Comparison of ENCODE assay signal across 30 cellular contexts in genomic region chr6:52731719-52732118, GRCh38. TPM values are rescaled to one million over a fixed set of nuclear protein-coding genes. Genes with fewer than 3 reads are reported as not detected.
DNase-seq lines count a peak whose midpoint lies in the region; ATAC-seq, FAIRE-seq and TF ChIP-seq lines count a peak whose summit lies in the region.
"Had no signal": no experiment of that assay in that cellular context is flagged by ENCODE, and none has a peak within 500 bp of the region (broad histone marks: within the 10 kb centered on the region; RNA-seq: fewer than 3 reads in every experiment).

No MANE protein-coding gene starts in this region.

- WGBS in H9 (ENCODE audit: extremely low coverage, insufficient read length, low lambda C conversion rate), result no CpG with 5 or more reads among the region's 6 CpGs

- H3K4me1 Mint-ChIP-seq in H9 (peaks cover 46 to 50% of the 10 kb centered on the region in 2 experiments), neural progenitor cell (peaks cover 18% of the 10 kb centered on the region)
- H3K4me1 Mint-ChIP-seq: activated CD4-positive, alpha-beta T cell treated with anti-CD3 and anti-CD28 coated beads, Interleukin-2, amount 10 ng/mL, durations not matched to agents 7 days and 5 days had no signal

- no peak overlapping the region for H2BK15ac ChIP-seq in H9 (ENCODE audit: low read depth, low read length)

- H4K91ac ChIP-seq in H9 (ENCODE audit: insufficient read length, low read depth, low read length), result no peak overlapping the region

- no peak overlapping the region for H3K4me2 ChIP-seq in H9 (ENCODE audit: insufficient read depth, insufficient read length, low read length)
- H3K4me2 ChIP-seq in neural progenitor cell, result peak overlapping the region; percentile 58

- H2BK20ac ChIP-seq in H9 (ENCODE audit: low read depth, low read length, poor library complexity, severe bottlenecking), result no peak overlapping the region

- no peak for FAIRE-seq in bronchial epithelial cell (lab: Jason Lieb, UNC)
- FAIRE-seq: colon had no signal

- no peaks in the 10 kb centered on the region for H3K79me1 ChIP-seq in H9 (ENCODE audit: insufficient read depth, low read depth, low read length, poor library complexity, severe bottlenecking)

- H3K27ac ChIP-seq in H9 (ENCODE audit: insufficient read length, low read depth, low read length) (no peak overlapping the region), neural progenitor cell (no peak overlapping the region)
- H3K27ac ChIP-seq: C4-2B, foreskin keratinocyte, GM23248, heart right ventricle, Peyer's patch, suprapubic skin, upper lobe of right lung, WERI-Rb-1 had no signal

- H3K4me3 ChIP-seq in bronchial epithelial cell (ENCODE audit: low read depth, low read length) (no peak overlapping the region), neural progenitor cell (no peak overlapping the region)
- H3K4me3 ChIP-seq: GM23248, heart right ventricle, Peyer's patch, suprapubic skin, upper lobe of right lung had no signal

- H3K14ac ChIP-seq in H9 (ENCODE audit: insufficient read depth, low read length), result no peak overlapping the region

- H3K36me3 ChIP-seq in bronchial epithelial cell (ENCODE audit: control insufficient read depth, insufficient read depth, low read length) (no peaks in the 10 kb centered on the region), neural progenitor cell (no peaks in the 10 kb centered on the region)
- H3K36me3 ChIP-seq: heart right ventricle, Peyer's patch, suprapubic skin, upper lobe of right lung, WERI-Rb-1 had no signal

- no peak overlapping the region for H4K5ac ChIP-seq in H9 (ENCODE audit: insufficient read length, low read depth, low read length)

- H2BK120ac ChIP-seq in H9 (ENCODE audit: low read depth, low read length, poor library complexity, severe bottlenecking), result no peak overlapping the region

- H3K18ac ChIP-seq in H9 (ENCODE audit: insufficient read length, low read depth, low read length), result no peak overlapping the region

- H3K9ac ChIP-seq in H9 (ENCODE audit: extremely low read depth, insufficient read length, low read length) (no peak overlapping the region), neural progenitor cell (no peak overlapping the region)
- H3K9ac ChIP-seq: GM23248 had no signal

- H3K36me3 Mint-ChIP-seq in H9 (ENCODE audit: insufficient read depth in 1 of 3, low read depth in 3 of 3) (no peaks in the 10 kb centered on the region; a peak in 3 of 7 replicates), neural progenitor cell (no peaks in the 10 kb centered on the region)
- H3K36me3 Mint-ChIP-seq: brain had no signal

- H3T11ph ChIP-seq in H9 (ENCODE audit: low read length), result no peak overlapping the region

- H2BK5ac ChIP-seq in H9 (ENCODE audit: insufficient read length, low read length), result no peak overlapping the region

- H3F3A ChIP-seq in neural progenitor cell (ENCODE audit: low read depth), result peaks cover 6% of the 10 kb centered on the region

- no peak overlapping the region for H3K56ac ChIP-seq in H9 (ENCODE audit: insufficient read length, low read depth, low read length)

- no peak overlapping the region for H3K23ac ChIP-seq in H9 (ENCODE audit: insufficient read length, low read depth, low read length)

- no peak overlapping the region for H2AK5ac ChIP-seq in H9 (ENCODE audit: insufficient read length, low read length)

- H3K27me3 Mint-ChIP-seq in H9 (ENCODE audit: low read depth) (peaks cover 9% of the 10 kb centered on the region), neural progenitor cell (ENCODE audit: insufficient read depth, low read depth) (peaks cover 4% of the 10 kb centered on the region)
- H3K27me3 Mint-ChIP-seq: activated CD4-positive, alpha-beta T cell treated with anti-CD3 and anti-CD28 coated beads, Interleukin-2, amount 10 ng/mL, durations not matched to agents 7 days and 5 days; progenitor cell of endocrine pancreas had no signal

- H3K79me2 ChIP-seq in H9 (ENCODE audit: insufficient read depth, low read length), result no peaks in the 10 kb centered on the region
- H3K79me2 ChIP-seq in neural progenitor cell (ENCODE audit: low read depth), result no peaks in the 10 kb centered on the region

- H4K8ac ChIP-seq in H9 (replicated peaks; ENCODE audit: insufficient read length, low read depth, low read length), result no peak overlapping the region

- H2BK12ac ChIP-seq in H9 (ENCODE audit: insufficient read length, low read depth, low read length), result no peak overlapping the region

- ATAC-seq in HG03025 (IDR thresholded peaks at IDR 0.05; ENCODE audit: low FRiP score, unreplicated experiment) (no peak), HG03439 (IDR thresholded peaks at IDR 0.05; ENCODE audit: unreplicated experiment) (no peak)
- ATAC-seq: activated T-cell treated with anti-CD3 and anti-CD28 coated beads, Interleukin-2, amount 50 U/mL, for 4 hours; foreskin keratinocyte; heart right ventricle; left colon; sciatic nerve; upper lobe of right lung had no signal

- no peaks in the 10 kb centered on the region for H3K23me2 ChIP-seq in H9 (ENCODE audit: insufficient read length, low read depth, low read length, poor library complexity, severe bottlenecking)

- H3K27me3 ChIP-seq in H9 (ENCODE audit: insufficient read depth, low read length) (no peaks in the 10 kb centered on the region), bronchial epithelial cell (ENCODE audit: control insufficient read depth, insufficient read depth, low read length) (no peaks in the 10 kb centered on the region), neural progenitor cell (no peaks in the 10 kb centered on the region)
- H3K27me3 ChIP-seq: heart right ventricle, Peyer's patch, suprapubic skin, upper lobe of right lung had no signal

- DNase-seq in H9 (peak; percentile 50), NCI-H510A (lab: John Stamatoyannopoulos, UW) (peak; percentile 27), bronchial epithelial cell (ENCODE audit: low read depth) (peak; percentile 53), neural progenitor cell (ENCODE audit: low spot score) (peak; percentile 33)
- DNase-seq in activated CD8-positive, alpha-beta memory T cell treated with anti-CD3 and anti-CD28 coated beads, Interleukin-2, amount 50 U/mL, for 4 hours, result no peak
- DNase-seq: activated CD4-positive, alpha-beta T cell treated with anti-CD3 and anti-CD28 coated beads, Interleukin-2, amount 10 ng/mL, durations not matched to agents 7 days and 5 days; activated T-cell treated with anti-CD3 and anti-CD28 coated beads, Interleukin-2, amount 50 U/mL, for 4 hours; DND-41; effector memory CD4-positive, alpha-beta T cell; foreskin keratinocyte; GM23248; heart right ventricle; left colon; NCI-H1092 treated with DMSO at 0.1 percent for 48 hours; NCI-H2107; Peyer's patch; SIG-M5; stimulated activated naive CD4-positive, alpha-beta T cell; T-helper 9 cell; upper lobe of right lung; WERI-Rb-1 had no signal

- H2AFZ ChIP-seq in H9 (ENCODE audit: low read length), result no peak overlapping the region
- H2AFZ ChIP-seq in neural progenitor cell (replicated peaks), result peak overlapping the region; percentile 68
- H2AFZ ChIP-seq: GM23248 had no signal

- H3K9me3 ChIP-seq in H9 (ENCODE audit: control insufficient read depth, low read depth, low read length) (no peaks in the 10 kb centered on the region), neural progenitor cell (ENCODE audit: low read depth) (no peaks in the 10 kb centered on the region)
- H3K9me3 ChIP-seq: heart right ventricle, Peyer's patch, suprapubic skin, upper lobe of right lung had no signal

- H3K27ac Mint-ChIP-seq in H9 (no peak overlapping the region), neural progenitor cell (peak overlapping the region; percentile 91)
- H3K27ac Mint-ChIP-seq: activated CD4-positive, alpha-beta T cell treated with anti-CD3 and anti-CD28 coated beads, Interleukin-2, amount 10 ng/mL, durations not matched to agents 7 days and 5 days; progenitor cell of endocrine pancreas had no signal

- TF ChIP-seq CTCF in H9 (conservative IDR thresholded peaks at IDR 0.05) (no peak), bronchial epithelial cell (IDR thresholded peaks at IDR 0.05; ENCODE audit: insufficient read depth, low read length, severe bottlenecking) (no peak), neural progenitor cell (IDR thresholded peaks at IDR 0.05) (no peak)

- H3K9me3 Mint-ChIP-seq in H9 (no peaks in the 10 kb centered on the region), neural progenitor cell (peaks cover 4% of the 10 kb centered on the region)
- H3K9me3 Mint-ChIP-seq: activated CD4-positive, alpha-beta T cell treated with anti-CD3 and anti-CD28 coated beads, Interleukin-2, amount 10 ng/mL, durations not matched to agents 7 days and 5 days; activated T-cell treated with anti-CD3 and anti-CD28 coated beads, Interleukin-2, amount 50 U/mL, for 4 hours had no signal

- H3K4me1 ChIP-seq in H9 (ENCODE audit: insufficient read depth, low read length) (peaks cover 2% of the 10 kb centered on the region; the same call in 1 of the 2 replicates), neural progenitor cell (peaks cover 27% of the 10 kb centered on the region)
- H3K4me1 ChIP-seq: foreskin keratinocyte, heart right ventricle, suprapubic skin, upper lobe of right lung had no signal

- no peak overlapping the region for H3K4ac ChIP-seq in H9 (ENCODE audit: low read depth, low read length)

- H3K4me3 Mint-ChIP-seq in H9, result no peak overlapping the region; a peak in 1 of 5 replicates
- peak overlapping the region; percentile 64 for H3K4me3 Mint-ChIP-seq in neural progenitor cell
- H3K4me3 Mint-ChIP-seq: activated CD4-positive, alpha-beta T cell treated with anti-CD3 and anti-CD28 coated beads, Interleukin-2, amount 10 ng/mL, durations not matched to agents 7 days and 5 days; activated T-cell treated with anti-CD3 and anti-CD28 coated beads, Interleukin-2, amount 50 U/mL, for 4 hours had no signal

- H4K20me1 ChIP-seq in H9 (ENCODE audit: control insufficient read depth, insufficient read depth, insufficient read length) (no peaks in the 10 kb centered on the region), neural progenitor cell (ENCODE audit: low read depth) (no peaks in the 10 kb centered on the region)

RNA-seq across cellular contexts. Expression of gene GSTA2, which starts 31.6 kb away (rescaled TPM):
- total RNA-seq in H9 (2021) (not detected in 2 replicates), bronchial epithelial cell (not detected in 2 replicates), neural progenitor cell (ENCODE audit: low replicate concordance) (not detected in 2 replicates)
- total RNA-seq: activated CD4-positive, alpha-beta T cell treated with anti-CD3 and anti-CD28 coated beads, Interleukin-2, amount 10 ng/mL, durations not matched to agents 7 days and 5 days; activated T-cell treated with anti-CD3 and anti-CD28 coated beads, Interleukin-2, amount 50 U/mL, for 4 hours; foreskin keratinocyte; heart right ventricle; left colon; NCI-H460; sciatic nerve; suprapubic skin; upper lobe of right lung had no signal
